ENCODE assay signal across 11 cellular contexts in genomic region chr1:161096514-161096913, GRCh38. TPM values are rescaled to one million over a fixed set of nuclear protein-coding genes. Genes with fewer than 3 reads are reported as not detected.
DNase-seq lines count a peak whose midpoint lies in the region; ATAC-seq and TF ChIP-seq lines count a peak whose summit lies in the region.
"Had no signal": no experiment of that assay in that cellular context is flagged by ENCODE, and none has a peak within 500 bp of the region (broad histone marks: within the 10 kb centered on the region; RNA-seq: fewer than 3 reads in every experiment).

No MANE protein-coding gene starts in this region.

- intact Hi-C loops in heart right ventricle (cut with DNase I), result loop anchor here in 8 of 10 donors (2.0 to 10.0 kb wide), 10 partner anchors 36 to 369 kb away; partner anchors contain the start of genes USF1 (in 3 of the 8) and DEDD (in 1 of the 8)

- no peak for TF ChIP-seq CTCF in heart right ventricle (IDR thresholded peaks at IDR 0.05)
- TF ChIP-seq CTCF in osteocyte (IDR thresholded peaks at IDR 0.05), result no peak

- peak overlapping the region in 7 of 10 donors; percentile 28 to 65 (median 56) for H3K27ac ChIP-seq in heart right ventricle

- H3K36me3 ChIP-seq in adipocyte (ENCODE audit: control insufficient read depth, insufficient read depth, low read length, severe bottlenecking) (peaks cover 19% of the 10 kb centered on the region), heart right ventricle (peaks cover 0 to 24% (median 8%) of the 10 kb centered on the region in 9 donors)

- peaks cover 0 to 6% of the 10 kb centered on the region in 2 donors for H3K36me3 Mint-ChIP-seq in activated naive CD4-positive, alpha-beta T cell treated with anti-CD3 and anti-CD28 coated beads, Interleukin-2, amount 50 U/mL, for 72 hours
- H3K36me3 Mint-ChIP-seq in osteocyte (ENCODE audit: unreplicated experiment), result peaks cover 2% of the 10 kb centered on the region

- no peaks in the 10 kb centered on the region for H3K27me3 ChIP-seq in adipocyte (replicated peaks; ENCODE audit: control insufficient read depth, insufficient read depth, low read length)
- H3K27me3 ChIP-seq in heart right ventricle, result no peaks in the 10 kb centered on the region

- H3K4me1 Mint-ChIP-seq in osteocyte (ENCODE audit: unreplicated experiment), result peaks cover 11% of the 10 kb centered on the region

- peak overlapping the region; percentile 58 for H3K9ac ChIP-seq in adipocyte (ENCODE audit: low read length)

- H3K9me3 ChIP-seq in adipocyte (ENCODE audit: control insufficient read depth, low read length), result no peaks in the 10 kb centered on the region
- no peaks in the 10 kb centered on the region for H3K9me3 ChIP-seq in heart right ventricle

- WGBS in heart right ventricle, 2 donors, result 29% methylated on average over 1 of the region's 1 CpG

- H3K4me3 ChIP-seq in adipocyte (ENCODE audit: low read length) (peak overlapping the region; percentile 6), heart right ventricle (no peak overlapping the region)

- H3K9me3 Mint-ChIP-seq in activated naive CD4-positive, alpha-beta T cell treated with anti-CD3 and anti-CD28 coated beads, Interleukin-2, amount 50 U/mL, for 72 hours, result no peaks in the 10 kb centered on the region
- H3K9me3 Mint-ChIP-seq in osteocyte (ENCODE audit: unreplicated experiment), result no peaks in the 10 kb centered on the region

- peak in 7 of 8 donors; percentile 23 to 62 (median 39) for ATAC-seq in heart right ventricle
- no peak for ATAC-seq in activated naive CD4-positive, alpha-beta T cell treated with anti-CD3 and anti-CD28 coated beads, Interleukin-2, amount 50 U/mL, for 72 hours
- no peak for ATAC-seq in GM21825 (IDR thresholded peaks at IDR 0.05; ENCODE audit: unreplicated experiment)

- DNase-seq in SIG-M5 treated with dmso at 0.1 percent for 504 hours (lab: John Stamatoyannopoulos, UW; ENCODE audit: unreplicated experiment) (peak; percentile 35), SIG-M5 (lab: John Stamatoyannopoulos, UW) (no peak), adipocyte (ENCODE audit: low read depth) (peak; percentile 93), heart right ventricle (peak in 1 of 2 donors; percentile 43), stromal cell of bone marrow (ENCODE audit: low read depth) (peak; percentile 75), osteocyte (ENCODE audit: extremely low spot score, unreplicated experiment) (no peak)
- DNase-seq in activated naive CD4-positive, alpha-beta T cell treated with anti-CD3 and anti-CD28 coated beads, Interleukin-2, amount 50 U/mL, for 72 hours (ENCODE audit: low spot score in 2 of 2), result no peak
- DNase-seq: NCI-H1417 treated with DMSO at 0.1 percent for 48 hours had no signal

- peaks cover 18% of the 10 kb centered on the region for H3K27me3 Mint-ChIP-seq in osteocyte (ENCODE audit: unreplicated experiment)

- H3K4me1 ChIP-seq in adipocyte (ENCODE audit: control insufficient read depth, insufficient read depth, low read length), result peaks cover 53% of the 10 kb centered on the region
- H3K4me1 ChIP-seq in heart right ventricle, result peaks cover 7 to 43% (median 22%) of the 10 kb centered on the region in 9 donors

- H3K4me3 Mint-ChIP-seq in osteocyte (ENCODE audit: unreplicated experiment), result no peak overlapping the region

- no peak overlapping the region for H3K27ac Mint-ChIP-seq in activated naive CD4-positive, alpha-beta T cell treated with anti-CD3 and anti-CD28 coated beads, Interleukin-2, amount 50 U/mL, for 72 hours
- H3K27ac Mint-ChIP-seq in osteocyte (ENCODE audit: unreplicated experiment), result no peak overlapping the region

RNA-seq across cellular contexts. Expression of gene KLHDC9, which starts 1.6 kb away (rescaled TPM):
- total RNA-seq in heart right ventricle (10 to 100 TPM in 5 of 10 donors, 1 to 10 TPM in 5; 2.2 to 17.7 (median 9.0) TPM), osteocyte (3.6 and 3.7 TPM in 2 replicates)
- polyA plus RNA-seq in heart right ventricle, result 1 to 10 TPM in 1 of 2 donors, under 1 TPM in 1; 0.83 to 6.7 TPM
- 1 to 10 TPM in 1 of 2 donors, not detected in 1; 2.2 TPM for total RNA-seq in activated naive CD4-positive, alpha-beta T cell treated with anti-CD3 and anti-CD28 coated beads, Interleukin-2, amount 50 U/mL, for 72 hours

RNA-seq across cellular contexts. Expression of gene NECTIN4, which starts 7.2 kb away (rescaled TPM):
- total RNA-seq in heart right ventricle (under 1 TPM in 1 of 10 donors, not detected in 9; 0.19 TPM), osteocyte (not detected in 2 replicates)
- polyA plus RNA-seq in heart right ventricle, result under 1 TPM in 1 of 2 donors, not detected in 1; 0.06 TPM
- under 1 TPM in 1 of 2 donors, not detected in 1; 0.16 TPM for total RNA-seq in activated naive CD4-positive, alpha-beta T cell treated with anti-CD3 and anti-CD28 coated beads, Interleukin-2, amount 50 U/mL, for 72 hours
- total RNA-seq: cerebellum had no signal

RNA-seq across cellular contexts. Expression of gene PFDN2, which starts 21.3 kb away (rescaled TPM):
- total RNA-seq in heart right ventricle (10 to 100 TPM; 44.6 to 78.7 (median 54.1) TPM), osteocyte (48.9 and 49.2 TPM in 2 replicates)
- 100 to 1,000 TPM; 185 to 273 TPM for polyA plus RNA-seq in heart right ventricle
- total RNA-seq in activated naive CD4-positive, alpha-beta T cell treated with anti-CD3 and anti-CD28 coated beads, Interleukin-2, amount 50 U/mL, for 72 hours, result 100 to 1,000 TPM in 1 of 2 donors, 10 to 100 TPM in 1; 95.3 to 156 TPM

RNA-seq across cellular contexts. Expression of gene NIT1, which starts 21.4 kb away (rescaled TPM):
- 10 to 100 TPM; 24.1 to 41.2 (median 33.4) TPM for total RNA-seq in heart right ventricle
- polyA plus RNA-seq in heart right ventricle, result 10 to 100 TPM; 28.5 to 30.6 TPM
- 10 to 100 TPM; 59.0 to 82.9 TPM for total RNA-seq in activated naive CD4-positive, alpha-beta T cell treated with anti-CD3 and anti-CD28 coated beads, Interleukin-2, amount 50 U/mL, for 72 hours
- 31.2 and 33.2 TPM in 2 replicates for total RNA-seq in osteocyte

RNA-seq across cellular contexts. Expression of gene ARHGAP30, which starts 26.8 kb away (rescaled TPM):
- total RNA-seq in heart right ventricle, result 10 to 100 TPM in 1 of 10 donors, 1 to 10 TPM in 9; 1.5 to 16.4 (median 2.1) TPM
- 1 to 10 TPM; 1.2 to 1.4 TPM for polyA plus RNA-seq in heart right ventricle
- total RNA-seq in activated naive CD4-positive, alpha-beta T cell treated with anti-CD3 and anti-CD28 coated beads, Interleukin-2, amount 50 U/mL, for 72 hours, result 100 to 1,000 TPM; 116 to 180 TPM
- not detected in 2 replicates for total RNA-seq in osteocyte
- total RNA-seq: pulmonary artery endothelial cell had no signal

Comparison
In these comparisons a context has a peak if more than half of its experiments do, and no peak if none do; other contexts are left out.
1. DNase-seq: peak in SIG-M5 treated with dmso at 0.1 percent for 504 hours (single experiment), adipocyte (single experiment) and stromal cell of bone marrow (single experiment); none in SIG-M5 (single experiment), activated naive CD4-positive, alpha-beta T cell treated with anti-CD3 and anti-CD28 coated beads, Interleukin-2, amount 50 U/mL, for 72 hours (0 of 2) and osteocyte (single experiment).
2. ATAC-seq: peak in heart right ventricle (7 of 8); none in activated naive CD4-positive, alpha-beta T cell treated with anti-CD3 and anti-CD28 coated beads, Interleukin-2, amount 50 U/mL, for 72 hours (0 of 2) and GM21825 (single experiment).